In genomic region chr19:51137812-51138425, GRCh38 we compare ENCODE assay signal across 21 cellular contexts. TPM values are rescaled to one million over a fixed set of nuclear protein-coding genes. Genes with fewer than 3 reads are reported as not detected.
DNase-seq lines count a peak whose midpoint lies in the region; ATAC-seq and TF ChIP-seq lines count a peak whose summit lies in the region.
"Had no signal": no experiment of that assay in that cellular context is flagged by ENCODE, and none has a peak within 500 bp of the region (broad histone marks: within the 10 kb centered on the region; RNA-seq: fewer than 3 reads in every experiment).

No MANE protein-coding gene starts in this region.

- TF ChIP-seq CTCF in adrenal gland (IDR thresholded peaks at IDR 0.05) = no peak
- no peak for TF ChIP-seq CTCF in GM10248 (IDR thresholded peaks at IDR 0.05; ENCODE audit: control extremely low read depth, extremely low read depth, low read depth, missing control alignments)

- no peaks in the 10 kb centered on the region for H3K27me3 ChIP-seq in adrenal gland
- H3K27me3 ChIP-seq in mucosa of rectum (ENCODE audit: control insufficient read depth in 2 of 2, insufficient read depth in 2 of 2, low read length in 2 of 2) = no peaks in the 10 kb centered on the region
- H3K27me3 ChIP-seq: right atrium auricular region had no signal

- TF ChIP-seq POLR2A in adrenal gland (IDR thresholded peaks at IDR 0.05) = no peak

- H3K36me3 ChIP-seq in adrenal gland (replicated peaks in 1 of 2) = no peaks in the 10 kb centered on the region
- H3K36me3 ChIP-seq in mucosa of rectum (ENCODE audit: control insufficient read depth in 2 of 2, insufficient read depth in 2 of 2, low read length in 2 of 2) = no peaks in the 10 kb centered on the region
- H3K36me3 ChIP-seq: right atrium auricular region, SJSA1 had no signal

- 69 to 85% (median 76%) methylated on average over 2 to 8 of the region's 8 CpGs for WGBS in adrenal gland, 4 donors

- no peaks in the 10 kb centered on the region for H3K27me3 Mint-ChIP-seq in stimulated activated naive CD8-positive, alpha-beta T cell treated with anti-CD3 and anti-CD28 coated beads, Interleukin-15, amount 100 ng/mL, for 72 hours

- no peak overlapping the region for H3K9ac ChIP-seq in mucosa of rectum (ENCODE audit: low read depth in 1 of 2, low read length in 2 of 2)

- H3K9me3 ChIP-seq in adrenal gland (replicated peaks in 1 of 3) (no peaks in the 10 kb centered on the region), mucosa of rectum (ENCODE audit: control insufficient read depth in 2 of 2, low read length in 2 of 2) (no peaks in the 10 kb centered on the region)
- H3K9me3 ChIP-seq: right atrium auricular region had no signal

- peaks cover 9 to 10% of the 10 kb centered on the region in 2 donors for H3K9me3 Mint-ChIP-seq in stimulated activated naive CD8-positive, alpha-beta T cell treated with anti-CD3 and anti-CD28 coated beads, Interleukin-15, amount 100 ng/mL, for 72 hours
- H3K9me3 Mint-ChIP-seq: CD4-positive, alpha-beta T cell had no signal

- H3K4me3 ChIP-seq in adrenal gland (no peak overlapping the region), mucosa of rectum (ENCODE audit: low read length in 2 of 2) (no peak overlapping the region)
- H3K4me3 ChIP-seq: A549, right atrium auricular region, SJSA1 had no signal

- peak; percentile 47 for DNase-seq in activated CD8-positive, alpha-beta memory T cell treated with anti-CD3 and anti-CD28 coated beads, Interleukin-2, amount 50 U/mL, for 48 hours
- no peak for DNase-seq in activated CD8-positive, alpha-beta memory T cell treated with anti-CD3 and anti-CD28 coated beads for 24 hours
- no peak for DNase-seq in adrenal gland
- DNase-seq in stimulated activated naive CD8-positive, alpha-beta T cell treated with anti-CD3 and anti-CD28 coated beads, Interleukin-15, amount 100 ng/mL, for 72 hours = no peak
- no peak for DNase-seq in GM10248 (ENCODE audit: extremely low spot score)
- no peak for DNase-seq in NK-92 (lab: John Stamatoyannopoulos, UW; ENCODE audit: unreplicated experiment)
- DNase-seq in cerebellum (ENCODE audit: low spot score) = no peak
- DNase-seq: activated T-cell treated with anti-CD3 and anti-CD28 coated beads, Interleukin-2, amount 50 U/mL, for 1 hour; CD4-positive, alpha-beta T cell; DND-41; mesendoderm; NCI-H526 treated with DMSO at 0.1 percent for 48 hours; stimulated activated CD4-positive, alpha-beta T cell treated with anti-CD3 and anti-CD28 coated beads, Interleukin-2, amount 100 ng/mL, for 48 hours; T-helper 9 cell had no signal

- peak overlapping the region; percentile 51 to 63 for H3K4me3 Mint-ChIP-seq in stimulated activated naive CD8-positive, alpha-beta T cell treated with anti-CD3 and anti-CD28 coated beads, Interleukin-15, amount 100 ng/mL, for 72 hours

- peak overlapping the region; percentile 30 to 68 for H3K27ac Mint-ChIP-seq in stimulated activated naive CD8-positive, alpha-beta T cell treated with anti-CD3 and anti-CD28 coated beads, Interleukin-15, amount 100 ng/mL, for 72 hours
- H3K27ac Mint-ChIP-seq: CD4-positive, alpha-beta T cell had no signal

- H3K27ac ChIP-seq in adrenal gland = peak overlapping the region; percentile 13 to 90 (median 54)
- H3K27ac ChIP-seq in mucosa of rectum (ENCODE audit: low read depth in 2 of 2, low read length in 2 of 2) = peak overlapping the region; percentile 45 to 62
- H3K27ac ChIP-seq: A549, SJSA1 had no signal

- intact Hi-C loops in adrenal gland (cut with DNase I) = no loop called here

- CTCF ChIA-PET in GM10248 (lab: Yijun Ruan, JAX) = interaction anchor here (1.6 to 1.7 kb wide), 2 partner anchors 10 to 20 kb away, joined by 3 to 9 read pairs; no protein-coding TSS in a partner anchor

- peaks cover 0 to 3% of the 10 kb centered on the region in 2 donors for H3K4me1 ChIP-seq in adrenal gland (replicated peaks in 1 of 2)
- peaks cover 2 to 3% of the 10 kb centered on the region in 2 donors for H3K4me1 ChIP-seq in mucosa of rectum (ENCODE audit: control insufficient read depth in 2 of 2, insufficient read depth in 2 of 2, low read length in 2 of 2)
- H3K4me1 ChIP-seq: A549, SJSA1 had no signal

- peaks cover 28% of the 10 kb centered on the region for H3K4me1 Mint-ChIP-seq in stimulated activated naive CD8-positive, alpha-beta T cell treated with anti-CD3 and anti-CD28 coated beads, Interleukin-15, amount 100 ng/mL, for 72 hours

- POLR2A ChIA-PET in GM10248 (lab: Yijun Ruan, JAX) = no interaction called here

- ATAC-seq in stimulated activated naive CD8-positive, alpha-beta T cell treated with anti-CD3 and anti-CD28 coated beads, Interleukin-15, amount 100 ng/mL, for 72 hours = no peak
- ATAC-seq: A549 had no signal

RNA-seq across cellular contexts. Expression of gene SIGLEC7, which starts 4.2 kb away (rescaled TPM):
- 10 to 100 TPM in 5 of 8 donors, 1 to 10 TPM in 3; 4.2 to 13.1 (median 10.7) TPM for total RNA-seq in adrenal gland
- polyA plus RNA-seq in adrenal gland = 1 to 10 TPM; 2.3 to 8.6 (median 3.8) TPM
- total RNA-seq in cerebellum = 0.36 TPM
- total RNA-seq: glomerular endothelial cell, OCI-LY7, SJSA1 had no signal
- polyA plus RNA-seq: A549 had no signal

RNA-seq across cellular contexts. Expression of gene SIGLEC9, which starts 13.2 kb away (rescaled TPM):
- 10 to 100 TPM in 6 of 8 donors, 1 to 10 TPM in 2; 4.7 to 29.7 (median 18.4) TPM for total RNA-seq in adrenal gland
- polyA plus RNA-seq in adrenal gland = 1 to 10 TPM; 3.6 to 7.6 (median 4.6) TPM
- 1.6 TPM for total RNA-seq in cerebellum
- total RNA-seq: glomerular endothelial cell, OCI-LY7, SJSA1 had no signal
- polyA plus RNA-seq: A549 had no signal

RNA-seq across cellular contexts. Expression of gene CTU1, which starts 29.7 kb away (rescaled TPM):
- total RNA-seq in adrenal gland = 10 to 100 TPM in 4 of 8 donors, 1 to 10 TPM in 4; 6.1 to 23.9 (median 11.0) TPM
- 1 to 10 TPM; 1.1 to 7.3 (median 5.8) TPM for polyA plus RNA-seq in adrenal gland
- 3.5 TPM for total RNA-seq in cerebellum

RNA-seq across cellular contexts. Expression of gene KLK14, which starts 55.2 kb away (rescaled TPM):
- total RNA-seq in adrenal gland = under 1 TPM in 2 of 8 donors, not detected in 6; 0.25 to 0.65 TPM
- under 1 TPM in 2 of 3 donors, not detected in 1; 0.48 to 0.81 TPM for polyA plus RNA-seq in adrenal gland
- total RNA-seq in cerebellum = not detected
- total RNA-seq: glomerular endothelial cell, SJSA1, urinary bladder had no signal
